8 cellular contexts compared by ENCODE assay signal in genomic region chr6:33711140-33712129, GRCh38. TPM values are rescaled to one million over a fixed set of nuclear protein-coding genes. Genes with fewer than 3 reads are reported as not detected.
A peak's percentile ranks its signal among the peaks of the same experiment; 100 is the strongest.
DNase-seq lines count a peak whose midpoint lies in the region; ATAC-seq and TF ChIP-seq lines count a peak whose summit lies in the region.

TSS of gene UQCC2 (minus strand) at chr6:33711700. CDS start at chr6:33711686, 14 bp downstream.

- WGBS in spleen, 5 donors, result 2 to 3% (median 2%) methylated on average over 67 to 73 of the region's 73 CpGs

- H3K4me1 ChIP-seq in spleen, result peaks cover 10 to 49% (median 24%) of the 10 kb centered on the region in 6 donors

- H3K27me3 ChIP-seq in spleen (replicated peaks in 1 of 7), result no peaks in the 10 kb centered on the region

- H3K9me3 Mint-ChIP-seq in WTC11 (no peaks in the 10 kb centered on the region), immature natural killer cell (no peaks in the 10 kb centered on the region)

- H3K36me3 ChIP-seq in spleen, result peaks cover 0 to 33% (median 5%) of the 10 kb centered on the region in 6 donors

- TF ChIP-seq CTCF in WTC11 (IDR thresholded peaks at IDR 0.05) (no peak), cardiac fibroblast (IDR thresholded peaks at IDR 0.05; ENCODE audit: low read depth, low read length) (peak; percentile 67), spleen (IDR thresholded peaks at IDR 0.05 in 8 of 11, conservative IDR thresholded peaks at IDR 0.05 in 3 of 11) (peak in 10 of 11 experiments; percentile 60 to 88 (median 70))

- peak within 1 kb of the TSS; percentile 93 to 97 (median 95) for H3K27ac ChIP-seq in spleen

- peaks cover 40% of the 10 kb centered on the region for H3K36me3 Mint-ChIP-seq in WTC11
- H3K36me3 Mint-ChIP-seq in immature natural killer cell, result no peaks in the 10 kb centered on the region

- ATAC-seq in GM18909 (IDR thresholded peaks at IDR 0.05; ENCODE audit: poor library complexity, unreplicated experiment) (peak; percentile 90), HG03175 (IDR thresholded peaks at IDR 0.05; ENCODE audit: unreplicated experiment) (peak; percentile 91), WTC11 (peak; percentile 96)

- no peaks in the 10 kb centered on the region; the same call in 1 of the 2 replicates for H3K27me3 Mint-ChIP-seq in WTC11 (ENCODE audit: low read depth)
- peaks cover 4 to 7% (median 5%) of the 10 kb centered on the region in 3 donors for H3K27me3 Mint-ChIP-seq in immature natural killer cell (ENCODE audit: low read depth in 3 of 3)

- H3K4me3 Mint-ChIP-seq in WTC11, result peak within 1 kb of the TSS; percentile 82
- H3K4me3 Mint-ChIP-seq in immature natural killer cell, result peak within 1 kb of the TSS; percentile 98 to 100 (median 98)

- intact Hi-C loops in spleen (cut with DNase I; ENCODE audit: low total_unique reads), result no loop called here

- H3K27ac Mint-ChIP-seq in WTC11 (peak within 1 kb of the TSS; percentile 94), immature natural killer cell (peak within 1 kb of the TSS; percentile 87 to 99 (median 98))

- CTCF ChIA-PET in WTC11 (lab: Charles Lee), result interaction anchor here (0.6 to 3.5 kb wide), 38 partner anchors 8 to 444 kb away, joined by 3 to 34 read pairs (median 5); partner anchors contain the start of genes BAK1 and IP6K3

- POLR2A ChIA-PET in WTC11 (lab: Charles Lee), result interaction anchor here (0.5 to 1.1 kb wide), 6 partner anchors 11 to 393 kb away, joined by 3 to 4 read pairs (median 3); partner anchors contain the start of gene LEMD2

- H3K9me3 ChIP-seq in spleen, result no peaks in the 10 kb centered on the region

- peaks cover 33% of the 10 kb centered on the region for H3K4me1 Mint-ChIP-seq in WTC11
- H3K4me1 Mint-ChIP-seq in immature natural killer cell, result peaks cover 23 to 25% of the 10 kb centered on the region in 2 donors

- DNase-seq in AG08395 (ENCODE audit: low spot score) (peak; percentile 100), NCI-H226 (peak; percentile 91), WTC11 (ENCODE audit: low spot score) (peak; percentile 96), cardiac fibroblast (ENCODE audit: low read depth in 2 of 2) (peak; percentile 97 to 98), immature natural killer cell (peak; percentile 96 to 98 (median 98)), spleen (peak; percentile 99)

- TF ChIP-seq POLR2A in spleen (IDR thresholded peaks at IDR 0.05), result peak in 2 of 3 donors; percentile 51 to 68

- peak within 1 kb of the TSS; percentile 93 to 97 for H3K4me3 ChIP-seq in cardiac fibroblast (replicated peaks in 1 of 2; ENCODE audit: low read depth in 2 of 2, low read length in 2 of 2)
- peak within 1 kb of the TSS; percentile 76 to 96 (median 90) for H3K4me3 ChIP-seq in spleen

TF ChIP-seq in WTC11, 78 proteins besides CTCF, POLR2A, EP300 and RAD21 (continues in another document):
- TF ChIP-seq ZNF532 (CRISPR knock-in tag; IDR thresholded peaks at IDR 0.05; ENCODE audit: borderline replicate concordance), result no peak; the same call in 1 of the 2 replicates
- no peak for TF ChIP-seq SOX15 (CRISPR knock-in tag; IDR thresholded peaks at IDR 0.05)
- peak; percentile 89 for TF ChIP-seq E2F4 (CRISPR knock-in tag; IDR thresholded peaks at IDR 0.05; ENCODE audit: borderline replicate concordance, low read depth)
- TF ChIP-seq CREB1 (CRISPR knock-in tag; IDR thresholded peaks at IDR 0.05), result 0 out of 2 replicates have a peak, but pooled peaks have one; percentile 34
- TF ChIP-seq AR (CRISPR knock-in tag; IDR thresholded peaks at IDR 0.05), result no peak
- peak; percentile 89 for TF ChIP-seq USF1 (CRISPR knock-in tag; IDR thresholded peaks at IDR 0.05)
- TF ChIP-seq ZNF138 (CRISPR knock-in tag; conservative IDR thresholded peaks at IDR 0.05), result no peak
- TF ChIP-seq ZNF425 (CRISPR knock-in tag; conservative IDR thresholded peaks at IDR 0.05), result no peak
- TF ChIP-seq GTF2I (CRISPR knock-in tag; conservative IDR thresholded peaks at IDR 0.05), result no peak
- no peak for TF ChIP-seq ZNF121 (CRISPR knock-in tag; IDR thresholded peaks at IDR 0.05)
- no peak for TF ChIP-seq JAZF1 (CRISPR knock-in tag; IDR thresholded peaks at IDR 0.05)

RNA-seq across cellular contexts. Expression of gene UQCC2, which starts in this region (rescaled TPM):
- 65.8 to 105 TPM (median 95.3 TPM) in 3 replicates for total RNA-seq in WTC11 (2021)
- 10 to 100 TPM; 27.9 to 48.8 (median 37.4) TPM for polyA plus RNA-seq in immature natural killer cell
- total RNA-seq in spleen, result 10 to 100 TPM in 6 of 7 donors, 1 to 10 TPM in 1; 8.7 to 34.8 (median 22.4) TPM
- 10 to 100 TPM; 58.7 to 77.0 (median 66.4) TPM for polyA plus RNA-seq in spleen

Comparison
In these comparisons a context has a peak if more than half of its experiments do, and no peak if none do; other contexts are left out.
1. Peak in every context shown above with its lines: DNase-seq, ATAC-seq, H3K4me3 ChIP-seq and H3K27ac ChIP-seq.